2 cellular contexts compared by ENCODE assay signal in genomic region chr11:73218106-73218829, GRCh38.
TF ChIP-seq lines count a peak whose summit lies in the region.

Gene P2RY2, plus strand, starts transcription at chr11:73218281. Its CDS starts 15,879 bp downstream, at chr11:73234160.

TF ChIP-seq in HEK293, 187 proteins besides CTCF, POLR2A, EP300 and RAD21 (continued from another document and continues in another):
- TF ChIP-seq PRDM2 (tag by site-specific recombination; IDR thresholded peaks at IDR 0.05; ENCODE audit: borderline replicate concordance) (no peak), YY1 (tag by site-specific recombination; IDR thresholded peaks at IDR 0.05) (no peak), ZNF624 (tag by site-specific recombination; IDR thresholded peaks at IDR 0.05) (no peak), ZNF610 (tag by site-specific recombination; IDR thresholded peaks at IDR 0.05; ENCODE audit: borderline replicate concordance) (no peak), PRDM1 (tag by site-specific recombination; IDR thresholded peaks at IDR 0.05) (no peak), ZNF169 (tag by site-specific recombination; IDR thresholded peaks at IDR 0.05) (no peak), KLF10 (tag by site-specific recombination; IDR thresholded peaks at IDR 0.05) (no peak), ZFHX2 (tag by site-specific recombination; conservative IDR thresholded peaks at IDR 0.05) (no peak), ZBTB26 (tag by site-specific recombination; optimal IDR thresholded peaks at IDR 0.05) (peak; percentile 66), ZBTB8A (tag by site-specific recombination; IDR thresholded peaks at IDR 0.05) (peak; percentile 80), PRDM4 (tag by site-specific recombination; IDR thresholded peaks at IDR 0.05) (no peak), ZNF146 (tag by site-specific recombination; IDR thresholded peaks at IDR 0.05) (no peak), ZNF777 (tag by site-specific recombination; IDR thresholded peaks at IDR 0.05; ENCODE audit: borderline replicate concordance) (0 out of 2 replicates have a peak, but pooled peaks have one; percentile 28), KLF8 (tag by site-specific recombination; IDR thresholded peaks at IDR 0.05) (no peak), ZNF280C (tag by site-specific recombination; IDR thresholded peaks at IDR 0.05) (no peak), ZNF335 (tag by site-specific recombination; conservative IDR thresholded peaks at IDR 0.05) (peak; percentile 59)

TF ChIP-seq in HepG2, 621 proteins besides CTCF, POLR2A, EP300 and RAD21 (continued from another document and continues in another):
- TF ChIP-seq UBTF (CRISPR knock-in tag; IDR thresholded peaks at IDR 0.05) (peak; percentile 88), MYPOP (CRISPR knock-in tag; IDR thresholded peaks at IDR 0.05) (peak; percentile 88), ZNF430 (CRISPR knock-in tag; IDR thresholded peaks at IDR 0.05) (no peak), XRCC5 (optimal IDR thresholded peaks at IDR 0.05; ENCODE audit: low read length) (peak; percentile 27), ZBTB10 (CRISPR knock-in tag; IDR thresholded peaks at IDR 0.05; ENCODE audit: borderline replicate concordance) (0 out of 2 replicates have a peak, but pooled peaks have one; percentile 54), KLF15 (CRISPR knock-in tag; IDR thresholded peaks at IDR 0.05; ENCODE audit: borderline replicate concordance) (peak; percentile 78; the same call in 1 of the 2 replicates), MEIS1 (CRISPR knock-in tag; IDR thresholded peaks at IDR 0.05; ENCODE audit: borderline replicate concordance) (peak; percentile 54; the same call in 1 of the 2 replicates), HNF4G (IDR thresholded peaks at IDR 0.05; ENCODE audit: borderline replicate concordance, low read depth, low read length) (no peak), HNF4G (CRISPR knock-in tag; IDR thresholded peaks at IDR 0.05; ENCODE audit: borderline replicate concordance, low read depth) (0 out of 2 replicates have a peak, but pooled peaks have one; percentile 18), ARNTL (CRISPR knock-in tag; IDR thresholded peaks at IDR 0.05) (peak; percentile 23; the same call in 1 of the 2 replicates), ZNF780A (CRISPR knock-in tag; IDR thresholded peaks at IDR 0.05) (no peak), GATAD1 (CRISPR knock-in tag; IDR thresholded peaks at IDR 0.05) (no peak; the same call in 1 of the 2 replicates), AGO2 (optimal IDR thresholded peaks at IDR 0.05; ENCODE audit: low read depth, low read length) (peak; percentile 48), ZNF790 (CRISPR knock-in tag; IDR thresholded peaks at IDR 0.05; ENCODE audit: borderline replicate concordance) (peak; percentile 89), ZMYM2 (CRISPR knock-in tag; IDR thresholded peaks at IDR 0.05) (no peak), ZNF234 (CRISPR knock-in tag; conservative IDR thresholded peaks at IDR 0.05) (0 out of 2 replicates have a peak, but pooled peaks have one; percentile 53), SOX13 (IDR thresholded peaks at IDR 0.05) (no peak), SOX13 (CRISPR knock-in tag; conservative IDR thresholded peaks at IDR 0.05 in 1 of 2, IDR thresholded peaks at IDR 0.05 in 1 of 2) (peak in 1 of 2 experiments; percentile 33; a peak in 1 of 4 replicates), MIXL1 (CRISPR knock-in tag; IDR thresholded peaks at IDR 0.05) (0 out of 2 replicates have a peak, but pooled peaks have one; percentile 34), ZNF17 (CRISPR knock-in tag; IDR thresholded peaks at IDR 0.05) (no peak), DZIP1 (CRISPR knock-in tag; IDR thresholded peaks at IDR 0.05) (no peak), MYC (CRISPR knock-in tag; IDR thresholded peaks at IDR 0.05; ENCODE audit: borderline replicate concordance) (peak; percentile 61; the same call in 1 of the 2 replicates), LBX2 (CRISPR knock-in tag; IDR thresholded peaks at IDR 0.05; ENCODE audit: borderline replicate concordance) (0 out of 2 replicates have a peak, but pooled peaks have one; percentile 34), ZNF160 (CRISPR knock-in tag; IDR thresholded peaks at IDR 0.05) (no peak), FOSL1 (CRISPR knock-in tag; IDR thresholded peaks at IDR 0.05; ENCODE audit: borderline replicate concordance) (0 out of 2 replicates have a peak, but pooled peaks have one; percentile 13), NR2C2 (CRISPR knock-in tag; IDR thresholded peaks at IDR 0.05; ENCODE audit: borderline replicate concordance) (peak; percentile 41), ZBTB33 (CRISPR knock-in tag; IDR thresholded peaks at IDR 0.05) (0 out of 2 replicates have a peak, but pooled peaks have one; percentile 69), ARID4A (CRISPR knock-in tag; IDR thresholded peaks at IDR 0.05; ENCODE audit: borderline replicate concordance) (peak; percentile 68; the same call in 1 of the 2 replicates), FOXM1 (CRISPR knock-in tag; IDR thresholded peaks at IDR 0.05) (peak; percentile 54; the same call in 1 of the 2 replicates), ZMYM3 (CRISPR knock-in tag; IDR thresholded peaks at IDR 0.05) (no peak), TGIF2 (CRISPR knock-in tag; IDR thresholded peaks at IDR 0.05) (peak; percentile 43; the same call in 1 of the 2 replicates), ZNF616 (CRISPR knock-in tag; IDR thresholded peaks at IDR 0.05; ENCODE audit: low read depth) (peak; percentile 81), SKI (IDR thresholded peaks at IDR 0.05; ENCODE audit: partially characterized antibody) (no peak), ZNF446 (CRISPR knock-in tag; IDR thresholded peaks at IDR 0.05) (peak; percentile 86; the same call in 1 of the 2 replicates), ZNF777 (CRISPR knock-in tag; IDR thresholded peaks at IDR 0.05) (peak; percentile 95), ELK4 (CRISPR knock-in tag; IDR thresholded peaks at IDR 0.05; ENCODE audit: borderline replicate concordance) (no peak), GLI4 (CRISPR knock-in tag; IDR thresholded peaks at IDR 0.05; ENCODE audit: borderline replicate concordance) (0 out of 2 replicates have a peak, but pooled peaks have one; percentile 65), ZNF841 (CRISPR knock-in tag; IDR thresholded peaks at IDR 0.05; ENCODE audit: borderline replicate concordance) (no peak), GABPB1 (CRISPR knock-in tag; IDR thresholded peaks at IDR 0.05) (peak; percentile 68; the same call in 1 of the 2 replicates)
